Comparison of ENCODE assay signal across 26 cellular contexts in the genomic region with DNA sequence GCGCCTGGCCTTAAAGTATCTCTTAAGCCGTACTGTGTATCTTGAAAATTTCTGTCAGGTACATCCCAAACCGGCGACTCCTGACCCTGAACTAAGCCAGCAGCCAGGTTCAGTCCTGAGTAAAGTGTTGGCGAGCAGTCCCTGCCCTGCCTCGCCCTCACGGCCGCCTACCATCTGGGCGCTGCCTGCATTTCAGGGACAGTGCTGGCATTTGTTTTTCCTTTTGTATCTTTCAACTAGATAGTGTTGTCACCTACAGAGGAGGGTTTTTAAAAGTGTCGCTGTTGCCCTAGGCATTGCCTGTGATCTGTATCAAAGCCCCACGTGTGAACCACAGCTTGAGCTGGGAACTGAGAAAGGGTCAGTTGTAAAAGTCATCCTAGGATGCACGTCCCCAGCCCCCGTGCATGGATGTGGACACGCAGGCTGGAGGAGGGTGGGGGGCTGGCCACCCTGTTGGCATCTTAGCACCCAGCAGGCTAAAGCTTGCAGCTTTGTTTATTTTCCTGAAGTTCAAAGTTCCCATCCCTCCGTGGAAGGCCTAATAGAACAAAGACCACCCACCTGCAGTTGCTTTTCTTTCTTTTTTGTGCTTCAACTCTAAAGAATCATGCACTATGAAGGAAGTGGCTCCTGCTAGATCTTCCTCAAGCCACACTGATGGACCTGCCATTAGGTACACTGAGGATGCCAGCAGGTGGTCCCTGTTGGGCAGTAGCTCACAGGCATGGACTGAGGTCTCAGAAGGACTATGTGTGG.
"Had no signal": no experiment of that assay in that cellular context is flagged by ENCODE, and none has a peak within 500 bp of the region (broad histone marks: within the 10 kb centered on the region; RNA-seq: fewer than 3 reads in every experiment).

No MANE protein-coding gene starts in this region.

- H3K27ac Mint-ChIP-seq: activated CD8-positive, alpha-beta T cell treated with anti-CD3 and anti-CD28 coated beads for 36 hours; activated T-helper 17 cell treated with anti-CD3 and anti-CD28 coated beads, Interleukin-2, amount 50 U/mL, for 72 hours; WTC11 had no signal

- FAIRE-seq: astrocyte, endometrium had no signal

- H3K36me3 Mint-ChIP-seq: WTC11 had no signal

- H3K9me3 ChIP-seq: esophagus squamous epithelium, heart right ventricle, right atrium auricular region, testis, transverse colon had no signal

- H3K4me3 ChIP-seq: esophagus squamous epithelium, heart right ventricle, right atrium auricular region, testis, transverse colon had no signal

- H3K27ac ChIP-seq: brain microvascular endothelial cell, epithelial cell of prostate, esophagus squamous epithelium, right atrium auricular region, transverse colon had no signal

- H3K27me3 ChIP-seq: brain microvascular endothelial cell, esophagus squamous epithelium, heart right ventricle, right atrium auricular region, testis, transverse colon had no signal

- H3K4me1 Mint-ChIP-seq: activated T-helper 17 cell treated with anti-CD3 and anti-CD28 coated beads, Interleukin-2, amount 50 U/mL, for 72 hours had no signal

- H3K4me3 Mint-ChIP-seq: activated CD8-positive, alpha-beta T cell treated with anti-CD3 and anti-CD28 coated beads for 36 hours; activated T-cell treated with anti-CD3 and anti-CD28 coated beads, Interleukin-2, amount 50 U/mL, for 4 hours; activated T-helper 17 cell treated with anti-CD3 and anti-CD28 coated beads, Interleukin-2, amount 50 U/mL, for 72 hours; naive B cell; WTC11 had no signal

- H3K9me3 Mint-ChIP-seq: activated CD8-positive, alpha-beta T cell treated with anti-CD3 and anti-CD28 coated beads for 36 hours; activated T-cell treated with anti-CD3 and anti-CD28 coated beads, Interleukin-2, amount 50 U/mL, for 4 hours; activated T-helper 17 cell treated with anti-CD3 and anti-CD28 coated beads, Interleukin-2, amount 50 U/mL, for 72 hours; naive B cell; WTC11 had no signal

- H3K36me3 ChIP-seq: brain microvascular endothelial cell, esophagus squamous epithelium, heart right ventricle, right atrium auricular region, transverse colon had no signal

- DNase-seq: activated CD4-positive, alpha-beta T cell treated with anti-CD3 and anti-CD28 coated beads for 1 hour; activated CD4-positive, alpha-beta T cell treated with anti-CD3 and anti-CD28 coated beads, Interleukin-2, amount 50 U/mL, for 1 hour; activated CD8-positive, alpha-beta T cell treated with anti-CD3 and anti-CD28 coated beads for 36 hours; activated gamma-delta T cell treated with Interleukin-2 at 50 U/mL for 16 hours; activated naive CD4-positive, alpha-beta T cell treated with anti-CD3 and anti-CD28 coated beads, Interleukin-2, amount 50 U/mL, for 16 hours; activated T-cell treated with anti-CD3 and anti-CD28 coated beads, Interleukin-2, amount 50 U/mL, for 4 hours; amniotic stem cell; brain microvascular endothelial cell; effector CD4-positive, alpha-beta T cell; esophagus squamous epithelium; foreskin melanocyte; naive B cell; nucleus accumbens; stimulated activated CD4-positive, alpha-beta T cell treated with anti-CD3 and anti-CD28 coated beads, Interleukin-15, amount 100 ng/mL, for 24 hours; stimulated activated CD4-positive, alpha-beta T cell treated with anti-CD3 and anti-CD28 coated beads, Interleukin-2, amount 100 ng/mL, for 24 hours; stimulated activated naive CD8-positive, alpha-beta T cell treated with anti-CD3 and anti-CD28 coated beads, Interleukin-15, Interleukin-2, amounts not matched to agents 100 U/mL and 50 U/mL, for 24 hours; T-helper 2 cell; testis; transverse colon had no signal

- H3K27me3 Mint-ChIP-seq: activated CD8-positive, alpha-beta T cell treated with anti-CD3 and anti-CD28 coated beads for 36 hours; activated T-helper 17 cell treated with anti-CD3 and anti-CD28 coated beads, Interleukin-2, amount 50 U/mL, for 72 hours; naive B cell had no signal

- ATAC-seq: activated CD8-positive, alpha-beta T cell treated with anti-CD3 and anti-CD28 coated beads for 36 hours; activated T-cell treated with anti-CD3 and anti-CD28 coated beads, Interleukin-2, amount 50 U/mL, for 4 hours; activated T-helper 17 cell treated with anti-CD3 and anti-CD28 coated beads, Interleukin-2, amount 50 U/mL, for 72 hours; stimulated activated naive CD8-positive, alpha-beta T cell treated with anti-CD3 and anti-CD28 coated beads, Interleukin-15, Interleukin-2, amounts not matched to agents 100 U/mL and 50 U/mL, for 24 hours had no signal
